ENCODE assay signal across 11 cellular contexts in the genomic region with DNA sequence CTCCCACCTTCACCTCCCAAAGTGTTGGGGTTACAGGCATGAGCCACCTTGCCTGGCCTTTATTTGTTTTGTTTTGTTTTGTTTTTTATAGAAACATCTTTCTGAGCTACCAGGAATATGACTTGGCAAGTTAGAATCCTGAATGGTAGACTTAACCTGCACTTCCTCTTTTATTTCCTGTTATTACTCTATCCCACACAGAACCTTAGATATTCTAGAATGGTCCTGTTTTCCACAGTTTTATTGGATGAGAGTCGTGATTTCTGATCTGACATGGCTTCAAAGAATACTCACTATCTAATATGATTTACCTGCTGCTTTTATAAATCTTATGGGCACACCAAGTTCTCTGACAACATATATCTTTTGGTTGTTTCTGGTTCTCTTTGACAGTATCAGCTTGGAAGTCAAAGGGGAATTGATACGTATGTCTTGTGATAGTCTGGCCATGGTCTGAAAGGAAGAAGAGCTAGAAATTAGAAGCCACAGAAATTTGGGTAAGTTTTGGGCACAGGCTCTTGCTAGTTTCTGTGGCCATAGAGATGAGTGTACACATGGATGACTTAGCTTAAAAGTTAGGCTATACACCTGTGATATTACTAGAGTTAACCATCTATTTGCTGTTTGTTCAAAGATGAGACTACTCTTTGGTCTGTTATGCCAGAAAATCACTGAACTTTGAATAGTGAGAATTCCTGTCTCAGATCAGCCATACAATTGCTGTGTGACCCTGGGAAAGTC. TPM values are rescaled to one million over a fixed set of nuclear protein-coding genes. Genes with fewer than 3 reads are reported as not detected.
DNase-seq lines count a peak whose midpoint lies in the region; ATAC-seq and TF ChIP-seq lines count a peak whose summit lies in the region.
"Had no signal": no experiment of that assay in that cellular context is flagged by ENCODE, and none has a peak within 500 bp of the region (broad histone marks: within the 10 kb centered on the region; RNA-seq: fewer than 3 reads in every experiment).

No MANE protein-coding gene starts in this region.

- no peak for TF ChIP-seq POLR2A in uterus (IDR thresholded peaks at IDR 0.05)

- H3K36me3 ChIP-seq in uterus, result no peaks in the 10 kb centered on the region

- no peak for TF ChIP-seq CTCF in uterus (IDR thresholded peaks at IDR 0.05)

- H3K4me1 ChIP-seq in uterus, result no peaks in the 10 kb centered on the region

- no peak overlapping the region for H3K4me3 ChIP-seq in uterus

- intact Hi-C loops in uterus (cut with DNase I; ENCODE audit: low total_unique reads), result no loop called here

- no peaks in the 10 kb centered on the region for H3K9me3 ChIP-seq in uterus

- DNase-seq in medulla oblongata (ENCODE audit: extremely low spot score), result peak; percentile 32
- no peak for DNase-seq in uterus
- DNase-seq in kidney tubule cell (ENCODE audit: low spot score), result no peak
- no peak for DNase-seq in GM19240 (ENCODE audit: insufficient read length, low spot score)
- DNase-seq: activated CD8-positive, alpha-beta memory T cell treated with anti-CD3 and anti-CD28 coated beads for 24 hours; left ventricle myocardium superior; NCI-H446; stimulated activated CD4-positive, alpha-beta T cell treated with anti-CD3 and anti-CD28 coated beads, Interleukin-1b, Interleukin-23, amount 100 ng/mL, for 48 hours had no signal

- ATAC-seq in GM19043 (IDR thresholded peaks at IDR 0.05; ENCODE audit: low read depth, unreplicated experiment) (peak; percentile 32), HG02571 (IDR thresholded peaks at IDR 0.05; ENCODE audit: unreplicated experiment) (peak; percentile 11), HG03432 (IDR thresholded peaks at IDR 0.05; ENCODE audit: unreplicated experiment) (peak; percentile 23)
- ATAC-seq: left ventricle myocardium superior had no signal

- H3K27me3 ChIP-seq in uterus, result no peaks in the 10 kb centered on the region

- H3K27ac ChIP-seq in uterus, result no peak overlapping the region

RNA-seq across cellular contexts. Expression of a gene that starts 4.7 kb away (rescaled TPM):
- 10 to 100 TPM; 15.6 to 92.6 (median 32.2) TPM for total RNA-seq in uterus

RNA-seq across cellular contexts. Expression of a gene that starts 54.8 kb away (rescaled TPM):
- under 1 TPM in 1 of 4 donors, not detected in 3; 0.83 TPM for total RNA-seq in uterus
- total RNA-seq: left ventricle myocardium superior had no signal
